In genomic region chr7:108291135-108291508, GRCh38 we compare ENCODE assay signal across 16 cellular contexts.
DNase-seq lines count a peak whose midpoint lies in the region; ATAC-seq, FAIRE-seq and TF ChIP-seq lines count a peak whose summit lies in the region.
"Had no signal": no experiment of that assay in that cellular context is flagged by ENCODE, and none has a peak within 500 bp of the region (broad histone marks: within the 10 kb centered on the region; RNA-seq: fewer than 3 reads in every experiment).

No MANE protein-coding gene starts in this region.

- H3K36me3 Mint-ChIP-seq in astrocyte (ENCODE audit: low read depth, unreplicated experiment) = no peaks in the 10 kb centered on the region
- H3K36me3 Mint-ChIP-seq: CD8-positive, alpha-beta memory T cell had no signal

- H2AFZ ChIP-seq in astrocyte (ENCODE audit: low read depth, low read length) (no peak overlapping the region), hepatocyte (no peak overlapping the region)

- H3K9ac ChIP-seq in HUES48 (ENCODE audit: low read depth, low read length) = no peak overlapping the region
- no peak overlapping the region for H3K9ac ChIP-seq in astrocyte (ENCODE audit: low read length)
- H3K9ac ChIP-seq in subcutaneous abdominal adipose tissue (ENCODE audit: low read length in 5 of 5) = no peak overlapping the region
- H3K9ac ChIP-seq: BLaER1 treated with 17β-estradiol and CSF1 and Interleukin-3, amounts not matched to agents 10 nM and 100 nM had no signal

- H3K36me3 ChIP-seq in HUES48 (ENCODE audit: control insufficient read depth, insufficient read depth, low read length) = no peaks in the 10 kb centered on the region
- no peaks in the 10 kb centered on the region for H3K36me3 ChIP-seq in astrocyte (ENCODE audit: insufficient read depth, low read length)
- H3K36me3 ChIP-seq in hepatocyte (replicated peaks; ENCODE audit: insufficient read depth, low read depth) = no peaks in the 10 kb centered on the region
- H3K36me3 ChIP-seq in subcutaneous abdominal adipose tissue (ENCODE audit: control insufficient read depth in 5 of 5, insufficient read depth in 5 of 5, low read length in 5 of 5) = no peaks in the 10 kb centered on the region
- H3K36me3 ChIP-seq: BLaER1 treated with 17β-estradiol and CSF1 and Interleukin-3, amounts not matched to agents 10 nM and 100 nM had no signal

- H3K9me2 ChIP-seq in hepatocyte (replicated peaks; ENCODE audit: insufficient read depth) = no peaks in the 10 kb centered on the region

- 92% methylated on average over 1 of the region's 1 CpG for WGBS in hepatocyte (ENCODE audit: low lambda C conversion rate, missing lambda C conversion rate)

- H3K4me3 ChIP-seq in HUES48 (ENCODE audit: low read depth, low read length) = no peak overlapping the region
- no peak overlapping the region for H3K4me3 ChIP-seq in astrocyte (ENCODE audit: insufficient read depth, low read depth, low read length)
- H3K4me3 ChIP-seq in hepatocyte = no peak overlapping the region
- no peak overlapping the region for H3K4me3 ChIP-seq in subcutaneous abdominal adipose tissue (ENCODE audit: low read depth in 1 of 5, low read length in 5 of 5)
- H3K4me3 ChIP-seq: BLaER1 treated with 17β-estradiol and CSF1 and Interleukin-3, amounts not matched to agents 10 nM and 100 nM; GM12878 had no signal

- no peak overlapping the region for H3K27ac Mint-ChIP-seq in astrocyte (ENCODE audit: unreplicated experiment)
- H3K27ac Mint-ChIP-seq: CD8-positive, alpha-beta memory T cell had no signal

- H3K9me3 ChIP-seq in HUES48 (ENCODE audit: control insufficient read depth, insufficient read depth, low read length) (no peaks in the 10 kb centered on the region), astrocyte (ENCODE audit: insufficient read depth, low read depth, low read length) (no peaks in the 10 kb centered on the region), hepatocyte (ENCODE audit: low read depth) (no peaks in the 10 kb centered on the region), subcutaneous abdominal adipose tissue (ENCODE audit: control insufficient read depth in 5 of 5, low read length in 5 of 5) (no peaks in the 10 kb centered on the region)
- H3K9me3 ChIP-seq: BLaER1 treated with 17β-estradiol and CSF1 and Interleukin-3, amounts not matched to agents 10 nM and 100 nM had no signal

- H3K4me1 Mint-ChIP-seq in astrocyte (ENCODE audit: low read depth, unreplicated experiment) = peaks cover 11% of the 10 kb centered on the region
- H3K4me1 Mint-ChIP-seq: CD8-positive, alpha-beta memory T cell had no signal

- FAIRE-seq in astrocyte (lab: Jason Lieb, UNC) = no peak
- FAIRE-seq: GM12878 had no signal

- no peak for TF ChIP-seq CTCF in astrocyte (IDR thresholded peaks at IDR 0.05; ENCODE audit: insufficient read depth, low read depth, low read length)
- TF ChIP-seq CTCF in hepatocyte (IDR thresholded peaks at IDR 0.05; ENCODE audit: poor library complexity) = no peak

- H3K9me3 Mint-ChIP-seq in astrocyte (ENCODE audit: unreplicated experiment) = no peaks in the 10 kb centered on the region

- no peaks in the 10 kb centered on the region for H3K27me3 Mint-ChIP-seq in astrocyte (ENCODE audit: low read depth, unreplicated experiment)

- no peak overlapping the region for H3K4me3 Mint-ChIP-seq in astrocyte (ENCODE audit: unreplicated experiment)
- H3K4me3 Mint-ChIP-seq: CD8-positive, alpha-beta memory T cell had no signal

- H3K79me2 ChIP-seq in astrocyte (ENCODE audit: insufficient read depth, low read length) (no peaks in the 10 kb centered on the region), hepatocyte (no peaks in the 10 kb centered on the region)

- H3K4me1 ChIP-seq in HUES48 (ENCODE audit: control insufficient read depth, insufficient read depth, low read length) (peaks cover 20% of the 10 kb centered on the region), astrocyte (ENCODE audit: insufficient read depth, low read length) (peaks cover 9% of the 10 kb centered on the region), hepatocyte (ENCODE audit: insufficient read depth) (peaks cover 24% of the 10 kb centered on the region), subcutaneous abdominal adipose tissue (ENCODE audit: control insufficient read depth in 5 of 5, insufficient read depth in 5 of 5, low read length in 5 of 5) (peaks cover 0 to 25% (median 15%) of the 10 kb centered on the region in 5 donors)

- DNase-seq in astrocyte (ENCODE audit: low read depth) (no peak), hepatocyte (ENCODE audit: low spot score) (no peak), DMS79 treated with DMSO at 0.1 percent for 48 hours (lab: John Stamatoyannopoulos, UW) (no peak), globus pallidus (ENCODE audit: low spot score) (no peak), SW 1271 (lab: John Stamatoyannopoulos, UW) (no peak)
- DNase-seq: CD8-positive, alpha-beta memory T cell; GDM1; H7; MM.1S; NCI-H2171 treated with DMSO at 0.1 percent for 48 hours had no signal

- H3K27me3 ChIP-seq in HUES48 (ENCODE audit: control insufficient read depth, insufficient read depth, low read length) (no peaks in the 10 kb centered on the region), astrocyte (ENCODE audit: insufficient read depth, low read length) (no peaks in the 10 kb centered on the region), hepatocyte (no peaks in the 10 kb centered on the region), subcutaneous abdominal adipose tissue (ENCODE audit: control insufficient read depth in 5 of 5, insufficient read depth in 4 of 5, low read length in 5 of 5) (no peaks in the 10 kb centered on the region)
- H3K27me3 ChIP-seq: BLaER1 treated with 17β-estradiol and CSF1 and Interleukin-3, amounts not matched to agents 10 nM and 100 nM had no signal

- peak overlapping the region; percentile 19 for H3K27ac ChIP-seq in HUES48 (ENCODE audit: low read depth, low read length)
- no peak overlapping the region for H3K27ac ChIP-seq in astrocyte (ENCODE audit: low read depth, low read length)
- H3K27ac ChIP-seq in hepatocyte = no peak overlapping the region
- H3K27ac ChIP-seq in subcutaneous abdominal adipose tissue (ENCODE audit: low read depth, low read length) = peak overlapping the region; percentile 26
- H3K27ac ChIP-seq: BLaER1 treated with 17β-estradiol and CSF1 and Interleukin-3, amounts not matched to agents 10 nM and 100 nM; RWPE1 had no signal

- ATAC-seq in GM21447 (IDR thresholded peaks at IDR 0.05; ENCODE audit: unreplicated experiment) = no peak
- ATAC-seq: GM12878 had no signal

- no peaks in the 10 kb centered on the region for H4K20me1 ChIP-seq in astrocyte (ENCODE audit: insufficient read depth, low read length)
- H4K20me1 ChIP-seq in hepatocyte (ENCODE audit: insufficient read depth, poor library complexity, severe bottlenecking) = no peaks in the 10 kb centered on the region
- H4K20me1 ChIP-seq: BLaER1 treated with 17β-estradiol and CSF1 and Interleukin-3, amounts not matched to agents 10 nM and 100 nM had no signal

- peak overlapping the region; percentile 22 for H3K4me2 ChIP-seq in astrocyte (ENCODE audit: low read length)
- H3K4me2 ChIP-seq in hepatocyte = peak overlapping the region; percentile 61

Comparison
In these comparisons a context has a peak if more than half of its experiments do, and no peak if none do; other contexts are left out.
1. H3K27ac ChIP-seq: peak in HUES48 (single experiment) and subcutaneous abdominal adipose tissue (single experiment); none in astrocyte (single experiment) and hepatocyte (single experiment).